ENCODE assay signal across 27 cellular contexts in the genomic region with DNA sequence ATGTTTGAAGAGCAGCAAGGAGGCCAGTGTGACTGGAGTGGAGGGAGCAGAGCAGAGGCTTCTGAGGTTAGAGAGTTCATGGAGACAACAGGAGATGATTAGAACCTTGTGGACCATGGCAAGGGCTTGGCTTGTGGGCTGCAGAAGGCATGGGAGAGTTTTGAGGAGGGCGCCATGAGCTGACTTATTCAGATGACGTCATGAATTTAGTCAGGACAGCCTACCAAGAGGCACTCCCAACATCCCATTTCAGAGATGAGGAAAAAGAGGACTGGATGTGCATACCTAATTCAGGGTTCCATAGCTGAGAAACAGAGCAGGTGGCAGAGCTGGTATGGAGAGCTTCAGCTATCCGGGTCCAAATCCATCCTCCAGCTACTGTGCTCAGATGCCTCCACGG.
"Had no signal": no experiment of that assay in that cellular context is flagged by ENCODE, and none has a peak within 500 bp of the region (broad histone marks: within the 10 kb centered on the region; RNA-seq: fewer than 3 reads in every experiment).

No MANE protein-coding gene starts in this region.

- ATAC-seq: activated naive CD4-positive, alpha-beta T cell treated with anti-CD3 and anti-CD28 coated beads, Interleukin-2, amount 50 U/mL, for 72 hours; activated T-cell treated with anti-CD3 and anti-CD28 coated beads, Interleukin-2, amount 50 U/mL, for 72 hours; esophagus mucosa; gastrocnemius medialis; heart left ventricle had no signal

- H3K27me3 ChIP-seq: ascending aorta, breast epithelium, cardiac muscle cell, colonic mucosa, dorsolateral prefrontal cortex, gastrocnemius medialis, heart left ventricle had no signal

- H3K4me3 Mint-ChIP-seq: activated CD4-positive, alpha-beta memory T cell treated with anti-CD3 and anti-CD28 coated beads, Interleukin-2, amount 10 ng/mL, durations not matched to agents 7 days and 5 days; activated CD4-positive, alpha-beta T cell treated with anti-CD3 and anti-CD28 coated beads, Interleukin-2, amount 10 ng/mL, durations not matched to agents 7 days and 5 days; activated naive CD4-positive, alpha-beta T cell treated with anti-CD3 and anti-CD28 coated beads, Interleukin-2, amount 10 ng/mL, durations not matched to agents 7 days and 5 days; activated naive CD8-positive, alpha-beta T cell treated with anti-CD3 and anti-CD28 coated beads, Interleukin-2, amount 10 ng/mL, durations not matched to agents 7 days and 5 days; activated T-cell treated with anti-CD3 and anti-CD28 coated beads, Interleukin-2, amount 50 U/mL, for 72 hours; brain; endodermal cell had no signal

- H3K9me3 ChIP-seq: ascending aorta, breast epithelium, colonic mucosa, gastrocnemius medialis, heart left ventricle had no signal

- H3K9me3 Mint-ChIP-seq: activated CD4-positive, alpha-beta memory T cell treated with anti-CD3 and anti-CD28 coated beads, Interleukin-2, amount 10 ng/mL, durations not matched to agents 7 days and 5 days; activated CD4-positive, alpha-beta T cell treated with anti-CD3 and anti-CD28 coated beads, Interleukin-2, amount 10 ng/mL, durations not matched to agents 7 days and 5 days; activated naive CD4-positive, alpha-beta T cell treated with anti-CD3 and anti-CD28 coated beads, Interleukin-2, amount 10 ng/mL, durations not matched to agents 7 days and 5 days; activated naive CD4-positive, alpha-beta T cell treated with anti-CD3 and anti-CD28 coated beads, Interleukin-2, amount 50 U/mL, for 72 hours; activated naive CD8-positive, alpha-beta T cell treated with anti-CD3 and anti-CD28 coated beads, Interleukin-2, amount 10 ng/mL, durations not matched to agents 7 days and 5 days; activated T-cell treated with anti-CD3 and anti-CD28 coated beads, Interleukin-2, amount 50 U/mL, for 72 hours; brain; endodermal cell had no signal

- DNase-seq: activated CD4-positive, alpha-beta memory T cell treated with anti-CD3 and anti-CD28 coated beads, Interleukin-2, amount 10 ng/mL, durations not matched to agents 7 days and 5 days; activated CD4-positive, alpha-beta T cell treated with anti-CD3 and anti-CD28 coated beads for 1 hour; activated CD4-positive, alpha-beta T cell treated with anti-CD3 and anti-CD28 coated beads for 4 hours; activated CD4-positive, alpha-beta T cell treated with anti-CD3 and anti-CD28 coated beads, Interleukin-2, amount 10 ng/mL, durations not matched to agents 7 days and 5 days; activated CD4-positive, alpha-beta T cell treated with anti-CD3 and anti-CD28 coated beads, Interleukin-2, amount 50 U/mL, for 4 hours; activated gamma-delta T cell; activated naive CD4-positive, alpha-beta T cell; activated naive CD4-positive, alpha-beta T cell treated with anti-CD3 and anti-CD28 coated beads, Interleukin-2, amount 10 ng/mL, durations not matched to agents 7 days and 5 days; activated naive CD8-positive, alpha-beta T cell treated with anti-CD3 and anti-CD28 coated beads, Interleukin-2, amount 10 ng/mL, durations not matched to agents 7 days and 5 days; activated T-cell treated with anti-CD3 and anti-CD28 coated beads, Interleukin-2, amount 50 U/mL, for 72 hours; central memory CD4-positive, alpha-beta T cell; cerebellar nuclear complex; colonic mucosa; dorsolateral prefrontal cortex; effector memory CD4-positive, alpha-beta T cell; endodermal cell; foreskin fibroblast; gastrocnemius medialis; glutamatergic neuron; heart left ventricle; T-helper 2 cell had no signal

- H3K4me3 ChIP-seq: ascending aorta, breast epithelium, cardiac muscle cell, colonic mucosa, dorsolateral prefrontal cortex, gastrocnemius medialis, heart left ventricle had no signal

- H3K36me3 ChIP-seq: ascending aorta, breast epithelium, cardiac muscle cell, colonic mucosa, gastrocnemius medialis had no signal

- H3K27me3 Mint-ChIP-seq: activated CD4-positive, alpha-beta memory T cell treated with anti-CD3 and anti-CD28 coated beads, Interleukin-2, amount 10 ng/mL, durations not matched to agents 7 days and 5 days; activated CD4-positive, alpha-beta T cell treated with anti-CD3 and anti-CD28 coated beads, Interleukin-2, amount 10 ng/mL, durations not matched to agents 7 days and 5 days; activated naive CD4-positive, alpha-beta T cell treated with anti-CD3 and anti-CD28 coated beads, Interleukin-2, amount 10 ng/mL, durations not matched to agents 7 days and 5 days; activated naive CD8-positive, alpha-beta T cell treated with anti-CD3 and anti-CD28 coated beads, Interleukin-2, amount 10 ng/mL, durations not matched to agents 7 days and 5 days; brain had no signal

- H3K27ac Mint-ChIP-seq: activated CD4-positive, alpha-beta memory T cell treated with anti-CD3 and anti-CD28 coated beads, Interleukin-2, amount 10 ng/mL, durations not matched to agents 7 days and 5 days; activated CD4-positive, alpha-beta T cell treated with anti-CD3 and anti-CD28 coated beads, Interleukin-2, amount 10 ng/mL, durations not matched to agents 7 days and 5 days; activated naive CD4-positive, alpha-beta T cell treated with anti-CD3 and anti-CD28 coated beads, Interleukin-2, amount 10 ng/mL, durations not matched to agents 7 days and 5 days; activated naive CD4-positive, alpha-beta T cell treated with anti-CD3 and anti-CD28 coated beads, Interleukin-2, amount 50 U/mL, for 72 hours; activated naive CD8-positive, alpha-beta T cell treated with anti-CD3 and anti-CD28 coated beads, Interleukin-2, amount 10 ng/mL, durations not matched to agents 7 days and 5 days; activated T-cell treated with anti-CD3 and anti-CD28 coated beads, Interleukin-2, amount 50 U/mL, for 72 hours; brain; endodermal cell had no signal

- H3K27ac ChIP-seq: ascending aorta, breast epithelium, cardiac muscle cell, colonic mucosa, dorsolateral prefrontal cortex, gastrocnemius medialis, heart left ventricle had no signal

- H3K4me1 ChIP-seq: ascending aorta, breast epithelium, colonic mucosa had no signal
